8 cellular contexts compared by ENCODE assay signal in the genomic region with DNA sequence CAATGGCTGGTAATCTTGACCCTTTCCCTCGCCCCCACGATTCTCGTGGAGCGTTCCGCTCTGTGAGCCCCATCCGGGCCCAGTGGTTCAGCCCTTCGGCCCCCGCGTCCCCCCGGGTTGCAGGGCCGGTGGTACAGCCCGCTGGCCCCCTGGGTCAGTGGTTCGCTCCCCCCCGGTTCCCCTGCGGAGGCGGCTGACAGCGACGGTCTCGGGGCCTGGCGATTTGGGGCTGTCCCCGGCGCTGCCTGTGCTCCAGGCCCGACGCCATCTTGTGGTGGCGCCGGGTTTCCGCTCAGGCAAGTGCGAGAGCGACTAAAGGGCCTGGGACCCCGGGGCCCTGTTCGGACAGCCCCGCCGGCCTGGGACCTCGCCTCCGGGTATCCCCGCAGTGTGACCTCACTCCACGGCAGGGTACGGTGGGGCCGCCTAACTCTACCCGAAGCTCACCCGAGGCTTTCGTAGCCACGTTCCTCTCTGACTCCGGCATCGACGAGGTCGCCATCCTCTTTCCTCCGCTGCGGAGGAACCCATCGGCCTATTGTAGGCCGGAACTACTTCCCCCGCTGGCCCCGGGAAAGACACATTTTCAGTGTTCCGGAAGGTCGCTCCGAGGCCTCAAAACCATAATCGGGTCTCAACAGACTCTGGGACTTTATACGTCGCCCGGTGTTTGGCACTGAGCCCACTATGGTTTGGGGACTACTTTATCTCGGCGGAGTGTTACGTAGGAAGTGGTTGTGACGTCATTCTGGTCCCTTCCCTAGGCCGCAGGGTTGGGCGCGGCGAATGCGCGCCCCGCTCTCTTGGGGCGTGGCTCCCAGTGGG. TPM values are rescaled to one million over a fixed set of nuclear protein-coding genes. Genes with fewer than 3 reads are reported as not detected.
DNase-seq lines count a peak whose midpoint lies in the region; ATAC-seq, FAIRE-seq and TF ChIP-seq lines count a peak whose summit lies in the region.

TSS of gene ZNF335 (minus strand) at position 529 of the 825 bp plus-strand sequence. CDS start 793 bp downstream, outside the sequence.

- H3K4me3 ChIP-seq in adrenal gland (peak within 1 kb of the TSS; percentile 19 to 95 (median 84)), heart left ventricle (peak within 1 kb of the TSS; percentile 70 to 97 (median 84)), upper lobe of left lung (peak within 1 kb of the TSS; percentile 60 to 95 (median 73))

- TF ChIP-seq POLR2A in GM12892 (IDR thresholded peaks at IDR 0.05; ENCODE audit: low read depth, low read length) (peak; percentile 83), adrenal gland (IDR thresholded peaks at IDR 0.05) (peak; percentile 84 to 96), heart left ventricle (IDR thresholded peaks at IDR 0.05) (peak in 1 of 2 donors; percentile 66), upper lobe of left lung (IDR thresholded peaks at IDR 0.05) (peak; percentile 49 to 89 (median 75))

- WGBS in adrenal gland, 4 donors = 0% methylated on average over 9 to 72 of the region's 72 CpGs
- 0 to 1% (median 0%) methylated on average over 46 to 72 of the region's 72 CpGs for WGBS in heart left ventricle, 4 donors
- WGBS in upper lobe of left lung, 2 donors = 0% methylated on average over 23 to 62 of the region's 72 CpGs

- intact Hi-C loops in adrenal gland (cut with DNase I) (no loop called here), heart left ventricle (cut with DNase I) (loop anchor here in 5 of 10 donors (1.0 to 10.0 kb wide), 8 partner anchors 37 to 435 kb away; partner anchors contain the start of genes PCIF1 (in 3 of the 5), DNTTIP1 (in 2 of the 5), WFDC3 (in 2 of the 5) and CTSA (in 1 of the 5)), posterior cingulate gyrus (cut with DNase I) (loop anchor here (2.0 kb wide), 2 partner anchors 37 to 117 kb away; partner anchors contain the start of genes NCOA5 and PCIF1)

- H3K9me3 ChIP-seq in adrenal gland (replicated peaks in 1 of 3) = no peaks in the 10 kb centered on the region
- no peaks in the 10 kb centered on the region for H3K9me3 ChIP-seq in heart left ventricle
- H3K9me3 ChIP-seq in upper lobe of left lung = no peaks in the 10 kb centered on the region

- ATAC-seq in HG02852 (IDR thresholded peaks at IDR 0.05; ENCODE audit: unreplicated experiment) (peak; percentile 77), heart left ventricle (peak; percentile 92 to 96 (median 94)), upper lobe of left lung (ENCODE audit: low FRiP score in 2 of 2) (peak; percentile 95 to 97)

- peak; percentile 94 for FAIRE-seq in GM12892 (lab: Jason Lieb, UNC)

- peak within 1 kb of the TSS; percentile 98 to 100 (median 99) for H3K27ac ChIP-seq in adrenal gland
- peak within 1 kb of the TSS; percentile 90 to 100 (median 98) for H3K27ac ChIP-seq in heart left ventricle
- H3K27ac ChIP-seq in upper lobe of left lung = peak within 1 kb of the TSS; percentile 99 to 100 (median 100)

- no peaks in the 10 kb centered on the region for H3K27me3 ChIP-seq in adrenal gland
- no peaks in the 10 kb centered on the region for H3K27me3 ChIP-seq in heart left ventricle
- no peaks in the 10 kb centered on the region for H3K27me3 ChIP-seq in upper lobe of left lung

- peak; percentile 30 to 72 (median 50) for TF ChIP-seq CTCF in adrenal gland (IDR thresholded peaks at IDR 0.05)
- TF ChIP-seq CTCF in heart left ventricle (IDR thresholded peaks at IDR 0.05) = peak; percentile 29 to 71 (median 44)
- TF ChIP-seq CTCF in upper lobe of left lung (IDR thresholded peaks at IDR 0.05) = peak; percentile 18 to 87 (median 74)

- DNase-seq in GM12892 (ENCODE audit: insufficient read length) (peak; percentile 97), NCI-H146 (lab: John Stamatoyannopoulos, UW) (peak; percentile 96), T-helper 1 cell (peak; percentile 87 to 96 (median 88)), adrenal gland (peak; percentile 95 to 97 (median 96)), heart left ventricle (peak; percentile 96 to 98 (median 97)), posterior cingulate gyrus (peak; percentile 89 to 99 (median 95)), upper lobe of left lung (peak; percentile 95 to 99)

- peak in 1 of 4 donors; percentile 35 for TF ChIP-seq EP300 in upper lobe of left lung (IDR thresholded peaks at IDR 0.05)

- H3K36me3 ChIP-seq in adrenal gland (replicated peaks in 1 of 2) = peaks cover 0 to 26% of the 10 kb centered on the region in 2 donors
- H3K36me3 ChIP-seq in heart left ventricle = peaks cover 0 to 28% (median 27%) of the 10 kb centered on the region in 9 donors
- H3K36me3 ChIP-seq in upper lobe of left lung = peaks cover 9 to 28% (median 26%) of the 10 kb centered on the region in 4 donors

- H3K4me1 ChIP-seq in adrenal gland (replicated peaks in 1 of 2) (peaks cover 15 to 22% of the 10 kb centered on the region in 2 donors), heart left ventricle (peaks cover 0 to 35% (median 13%) of the 10 kb centered on the region in 12 donors), upper lobe of left lung (peaks cover 18 to 36% (median 29%) of the 10 kb centered on the region in 4 donors)

RNA-seq across cellular contexts. Expression of gene ZNF335, which starts in this region (rescaled TPM):
- 10.0 TPM for polyA plus RNA-seq in GM12892 (2012; ENCODE audit: missing spikeins)
- total RNA-seq in adrenal gland (10 to 100 TPM; 11.1 to 29.9 (median 17.7) TPM), heart left ventricle (10 to 100 TPM in 3 of 9 donors, 1 to 10 TPM in 6; 5.6 to 14.9 (median 8.5) TPM), upper lobe of left lung (10 to 100 TPM; 17.4 to 41.9 (median 23.0) TPM)
- polyA plus RNA-seq in adrenal gland (10 to 100 TPM in 2 of 3 donors, 1 to 10 TPM in 1; 5.4 to 45.1 (median 29.5) TPM), heart left ventricle (1 to 10 TPM; 7.0 TPM)

Comparison
In these comparisons a context has a peak if more than half of its experiments do, and no peak if none do; other contexts are left out.
1. Peak in every context shown above with its lines: DNase-seq, ATAC-seq, H3K4me3 ChIP-seq and H3K27ac ChIP-seq.